Comparison of ENCODE assay signal across 8 cellular contexts in the genomic region with DNA sequence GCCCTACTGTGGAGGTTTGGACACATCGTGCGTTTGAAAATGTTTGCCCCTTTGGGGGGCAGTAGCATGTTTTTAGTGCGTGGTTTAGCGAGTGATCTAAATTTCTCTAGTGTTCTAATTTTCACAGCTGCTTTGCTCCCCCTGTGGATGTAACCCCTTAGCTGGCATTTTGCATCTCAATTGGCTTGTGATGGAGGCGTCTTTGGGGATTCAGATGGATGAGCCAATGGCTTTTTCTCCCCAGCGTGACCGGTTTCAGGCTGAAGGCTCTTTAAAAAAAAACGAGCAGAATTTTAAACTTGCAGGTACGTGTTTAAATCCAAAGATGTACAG. TPM values are rescaled to one million over a fixed set of nuclear protein-coding genes. Genes with fewer than 3 reads are reported as not detected.
DNase-seq lines count a peak whose midpoint lies in the region; ATAC-seq and TF ChIP-seq lines count a peak whose summit lies in the region.

No MANE protein-coding gene starts in this region.

- WGBS in suprapubic skin: 1% methylated on average over 9 of the region's 9 CpGs

- no peaks in the 10 kb centered on the region for H3K27me3 Mint-ChIP-seq in activated T-cell treated with anti-CD3 and anti-CD28 coated beads, Interleukin-2, amount 50 U/mL, for 4 hours (ENCODE audit: low read depth)
- H3K27me3 Mint-ChIP-seq in activated T-helper 17 cell treated with anti-CD3 and anti-CD28 coated beads, Interleukin-2, amount 50 U/mL, for 72 hours: no peaks in the 10 kb centered on the region

- peaks cover 16% of the 10 kb centered on the region for H3K4me1 Mint-ChIP-seq in activated T-cell treated with anti-CD3 and anti-CD28 coated beads, Interleukin-2, amount 50 U/mL, for 4 hours (ENCODE audit: low read depth)
- H3K4me1 Mint-ChIP-seq in activated T-helper 17 cell treated with anti-CD3 and anti-CD28 coated beads, Interleukin-2, amount 50 U/mL, for 72 hours: peaks cover 13% of the 10 kb centered on the region

- no peak for TF ChIP-seq POLR2A in suprapubic skin (IDR thresholded peaks at IDR 0.05)

- no peaks in the 10 kb centered on the region for H3K9me3 ChIP-seq in suprapubic skin

- no peak overlapping the region for H3K4me3 Mint-ChIP-seq in activated T-cell treated with anti-CD3 and anti-CD28 coated beads, Interleukin-2, amount 50 U/mL, for 4 hours
- H3K4me3 Mint-ChIP-seq in activated T-helper 17 cell treated with anti-CD3 and anti-CD28 coated beads, Interleukin-2, amount 50 U/mL, for 72 hours: no peak overlapping the region

- peaks cover 2% of the 10 kb centered on the region for H3K36me3 Mint-ChIP-seq in activated T-cell treated with anti-CD3 and anti-CD28 coated beads, Interleukin-2, amount 50 U/mL, for 4 hours (ENCODE audit: insufficient read depth)
- peaks cover 39% of the 10 kb centered on the region for H3K36me3 Mint-ChIP-seq in activated T-helper 17 cell treated with anti-CD3 and anti-CD28 coated beads, Interleukin-2, amount 50 U/mL, for 72 hours (ENCODE audit: low read depth)

- H3K27ac ChIP-seq in suprapubic skin: peak overlapping the region; percentile 68

- TF ChIP-seq CTCF in suprapubic skin (IDR thresholded peaks at IDR 0.05): no peak

- no peak for TF ChIP-seq EP300 in suprapubic skin (IDR thresholded peaks at IDR 0.05)

- peak; percentile 12 to 16 for ATAC-seq in activated T-cell treated with anti-CD3 and anti-CD28 coated beads, Interleukin-2, amount 50 U/mL, for 4 hours
- peak; percentile 9 for ATAC-seq in HG02588 (IDR thresholded peaks at IDR 0.05; ENCODE audit: unreplicated experiment)
- peak; percentile 27 for ATAC-seq in activated T-helper 17 cell treated with anti-CD3 and anti-CD28 coated beads, Interleukin-2, amount 50 U/mL, for 72 hours (replicated peaks)

- no peak overlapping the region for H3K27ac Mint-ChIP-seq in activated T-helper 17 cell treated with anti-CD3 and anti-CD28 coated beads, Interleukin-2, amount 50 U/mL, for 72 hours

- H3K36me3 ChIP-seq in suprapubic skin: no peaks in the 10 kb centered on the region

- H3K4me1 ChIP-seq in suprapubic skin: peaks cover 17% of the 10 kb centered on the region

- H3K4me3 ChIP-seq in suprapubic skin: peak overlapping the region; percentile 58

- H3K9me3 Mint-ChIP-seq in activated T-cell treated with anti-CD3 and anti-CD28 coated beads, Interleukin-2, amount 50 U/mL, for 4 hours: no peaks in the 10 kb centered on the region
- H3K9me3 Mint-ChIP-seq in activated T-helper 17 cell treated with anti-CD3 and anti-CD28 coated beads, Interleukin-2, amount 50 U/mL, for 72 hours: no peaks in the 10 kb centered on the region

- H3K27me3 ChIP-seq in suprapubic skin: no peaks in the 10 kb centered on the region

- DNase-seq in activated T-cell treated with anti-CD3 and anti-CD28 coated beads, Interleukin-2, amount 50 U/mL, for 4 hours: no peak
- DNase-seq in activated T-cell treated with anti-CD3 and anti-CD28 coated beads for 4 hours (no peak), NCI-H1436 (lab: John Stamatoyannopoulos, UW) (peak; percentile 75), iPS-NIHi11 (ENCODE audit: low spot score) (peak; percentile 41), suprapubic skin (ENCODE audit: low spot score in 2 of 2) (no peak)
- DNase-seq in stimulated activated naive CD4-positive, alpha-beta T cell (lab: John Stamatoyannopoulos, UW): no peak

RNA-seq across cellular contexts. Expression of a gene that starts 0.8 kb away (rescaled TPM):
- total RNA-seq in activated T-cell treated with anti-CD3 and anti-CD28 coated beads, Interleukin-2, amount 50 U/mL, for 4 hours: 10 to 100 TPM; 11.1 to 20.1 (median 16.6) TPM
- 10 to 100 TPM; 24.4 to 27.2 TPM for total RNA-seq in activated T-helper 17 cell treated with anti-CD3 and anti-CD28 coated beads, Interleukin-2, amount 50 U/mL, for 72 hours
- total RNA-seq in suprapubic skin: 1 to 10 TPM in 3 of 4 donors, under 1 TPM in 1; 0.47 to 5.4 (median 2.3) TPM

Comparison
In these comparisons a context has a peak if more than half of its experiments do, and no peak if none do; other contexts are left out.
1. DNase-seq: peak in NCI-H1436 (single experiment) and iPS-NIHi11 (single experiment); none in activated T-cell treated with anti-CD3 and anti-CD28 coated beads, Interleukin-2, amount 50 U/mL, for 4 hours (single experiment), activated T-cell treated with anti-CD3 and anti-CD28 coated beads for 4 hours (single experiment), suprapubic skin (0 of 2) and stimulated activated naive CD4-positive, alpha-beta T cell (0 of 6).
2. Peak in every context shown above with its lines, with median percentiles within 50 percentile points of each other: ATAC-seq.